8 cellular contexts compared by ENCODE assay signal in genomic region chr7:100545636-100546128, GRCh38. TPM values are rescaled to one million over a fixed set of nuclear protein-coding genes. Genes with fewer than 3 reads are reported as not detected.
DNase-seq lines count a peak whose midpoint lies in the region; ATAC-seq and TF ChIP-seq lines count a peak whose summit lies in the region.

No MANE protein-coding gene starts in this region.

- peak overlapping the region; percentile 45 for H4K8ac ChIP-seq in mesenchymal stem cell (ENCODE audit: low read length)

- peak overlapping the region; percentile 83 for H2BK5ac ChIP-seq in mesenchymal stem cell (ENCODE audit: low read depth, low read length, poor library complexity, severe bottlenecking)

- ATAC-seq in HG03095 (IDR thresholded peaks at IDR 0.05; ENCODE audit: unreplicated experiment): peak; percentile 39

- peak overlapping the region; percentile 73 for H3K9ac ChIP-seq in mesenchymal stem cell (ENCODE audit: low read length)

- no peak overlapping the region for H3K23ac ChIP-seq in mesenchymal stem cell (ENCODE audit: low read length in 2 of 2)

- H3K27me3 ChIP-seq in A673 (replicated peaks; ENCODE audit: insufficient read depth, low read depth, low read length, poor library complexity) (no peaks in the 10 kb centered on the region), mesenchymal stem cell (ENCODE audit: control insufficient read depth in 1 of 2, insufficient read depth in 1 of 2, low read length in 2 of 2) (no peaks in the 10 kb centered on the region)

- peak overlapping the region in 1 of 2 experiments; percentile 94 for H3K4ac ChIP-seq in mesenchymal stem cell (ENCODE audit: low read depth in 1 of 2, low read length in 2 of 2)

- no peak overlapping the region for H2BK120ac ChIP-seq in mesenchymal stem cell (ENCODE audit: low read depth, low read length)

- peak overlapping the region; percentile 13 for H3K4me2 ChIP-seq in mesenchymal stem cell (ENCODE audit: low read length, poor library complexity, severe bottlenecking)

- H2BK15ac ChIP-seq in mesenchymal stem cell (ENCODE audit: low read depth, poor library complexity, severe bottlenecking): no peak overlapping the region

- 0% methylated on average over 2 of the region's 2 CpGs for WGBS in mesenchymal stem cell

- H3K79me1 ChIP-seq in mesenchymal stem cell (replicated peaks; ENCODE audit: low read length, poor library complexity, severe bottlenecking): peaks cover 29% of the 10 kb centered on the region

- no peak overlapping the region for H2AK5ac ChIP-seq in mesenchymal stem cell (ENCODE audit: low read length, severe bottlenecking)

- TF ChIP-seq CTCF in A673 (conservative IDR thresholded peaks at IDR 0.05; ENCODE audit: low read depth, low read length) (no peak), GM13976 (IDR thresholded peaks at IDR 0.05; ENCODE audit: borderline replicate concordance, control extremely low read depth, extremely low read depth, insufficient read depth, missing control alignments) (no peak)

- peak overlapping the region; percentile 2 to 15 for H3K18ac ChIP-seq in mesenchymal stem cell (ENCODE audit: low read depth in 1 of 2, low read length in 2 of 2)

- H2BK12ac ChIP-seq in mesenchymal stem cell (ENCODE audit: low read length in 2 of 2): peak overlapping the region in 1 of 2 experiments; percentile 78

- H3K36me3 ChIP-seq in A673 (ENCODE audit: insufficient read depth, low read length, poor library complexity, severe bottlenecking) (peaks cover 5% of the 10 kb centered on the region), mesenchymal stem cell (ENCODE audit: control insufficient read depth in 1 of 2, insufficient read depth in 2 of 2, low read depth in 1 of 2, low read length in 2 of 2) (peaks cover 7 to 13% of the 10 kb centered on the region in 2 experiments)

- no peak overlapping the region for H4K91ac ChIP-seq in mesenchymal stem cell (ENCODE audit: low read length)

- no peaks in the 10 kb centered on the region for H3K9me3 ChIP-seq in A673 (ENCODE audit: low read depth, low read length, poor library complexity, severe bottlenecking)
- H3K9me3 ChIP-seq in mesenchymal stem cell (ENCODE audit: control insufficient read depth, low read length): no peaks in the 10 kb centered on the region

- intact Hi-C loops in A673 (cut with micrococcal nuclease; ENCODE audit: unreplicated experiment): no loop called here

- peaks cover 28% of the 10 kb centered on the region for H3K4me1 ChIP-seq in A673 (ENCODE audit: insufficient read depth, low read length, poor library complexity, severe bottlenecking)
- peaks cover 8% of the 10 kb centered on the region for H3K4me1 ChIP-seq in mesenchymal stem cell (ENCODE audit: control insufficient read depth, insufficient read depth, low read depth, low read length)

- peak overlapping the region; percentile 1 for H2AFZ ChIP-seq in mesenchymal stem cell (ENCODE audit: low read depth, low read length)

- POLR2A ChIA-PET in A673 (lab: Charles Lee; ENCODE audit: low non-redundant PET): no interaction called here

- peak; percentile 50 for DNase-seq in A673 (ENCODE audit: low spot score)
- peak; percentile 57 for DNase-seq in GM13976 (ENCODE audit: low spot score)
- peak; percentile 40 for DNase-seq in T-helper 22 cell (ENCODE audit: low read depth)
- DNase-seq in dedifferentiated amniotic fluid mesenchymal stem cell (ENCODE audit: extremely low spot score): peak; percentile 51
- peak; percentile 91 for DNase-seq in mesenchymal stem cell
- DNase-seq in stromal cell of bone marrow (ENCODE audit: low read depth): peak; percentile 86
- DNase-seq in OCI-M2 (lab: John Stamatoyannopoulos, UW; ENCODE audit: unreplicated experiment): no peak

- H3K4me3 ChIP-seq in A673 (ENCODE audit: low read depth, low read length, poor library complexity, severe bottlenecking) (no peak overlapping the region), mesenchymal stem cell (ENCODE audit: insufficient read depth in 1 of 2, low read depth in 1 of 2, low read length in 2 of 2) (peak overlapping the region in 1 of 2 experiments; percentile 35)

- in situ Hi-C loops in GM13976 (cut with MboI; ENCODE audit: low sequenced_read_pairs, unreplicated experiment): no loop called here

- BruUV-seq in A673 (replicated peaks; lab: Mats Ljungman, UMichigan): no TSS peak

- CTCF ChIA-PET in A673 (lab: Charles Lee): interaction anchor here (0.6 kb wide), 1 partner anchor 87 kb away, joined by 3 read pairs; no protein-coding TSS in a partner anchor

- H3K14ac ChIP-seq in mesenchymal stem cell (ENCODE audit: low read length in 2 of 2): no peak overlapping the region

- H3K27ac ChIP-seq in A673 (ENCODE audit: low read depth, low read length, poor library complexity, severe bottlenecking) (peak overlapping the region; percentile 40), mesenchymal stem cell (ENCODE audit: low read length, poor library complexity, severe bottlenecking) (peak overlapping the region; percentile 97)

RNA-seq across cellular contexts. Expression of gene AGFG2, which starts 6.7 kb away (rescaled TPM):
- total RNA-seq in A673 (2021): 12.8 and 15.3 TPM in 2 replicates
- polyA plus RNA-seq in mesenchymal stem cell (2013, experiment 1 of 2): 5.6 TPM
- polyA plus RNA-seq in mesenchymal stem cell (2013, experiment 2 of 2): 5.7 TPM

RNA-seq across cellular contexts. Expression of gene SAP25, which starts 28.0 kb away (rescaled TPM):
- total RNA-seq in A673 (2021): 1.7 and 2.8 TPM in 2 replicates
- polyA plus RNA-seq in mesenchymal stem cell (2013, experiment 1 of 2): 1.9 TPM
- 1.4 TPM for polyA plus RNA-seq in mesenchymal stem cell (2013, experiment 2 of 2)

RNA-seq across cellular contexts. Expression of gene LRCH4, which starts 40.2 kb away (rescaled TPM):
- total RNA-seq in A673 (2021): 42.4 and 50.4 TPM in 2 replicates
- polyA plus RNA-seq in mesenchymal stem cell (2013, experiment 1 of 2): 72.6 TPM
- 68.0 TPM for polyA plus RNA-seq in mesenchymal stem cell (2013, experiment 2 of 2)

RNA-seq across cellular contexts. Expression of gene FBXO24, which starts 40.4 kb away (rescaled TPM):
- total RNA-seq in A673 (2021): 0.44 and 0.75 TPM in 2 replicates
- 0.37 TPM for polyA plus RNA-seq in mesenchymal stem cell (2013, experiment 1 of 2)
- polyA plus RNA-seq in mesenchymal stem cell (2013, experiment 2 of 2): 0.33 TPM

RNA-seq across cellular contexts. Expression of gene PCOLCE, which starts 56.5 kb away (rescaled TPM):
- 45.0 and 70.1 TPM in 2 replicates for total RNA-seq in A673 (2021)
- 255 TPM for polyA plus RNA-seq in mesenchymal stem cell (2013, experiment 1 of 2)
- polyA plus RNA-seq in mesenchymal stem cell (2013, experiment 2 of 2): 254 TPM
